ENCODE assay signal across 8 cellular contexts in genomic region chr11:118434123-118434552, GRCh38. TPM values are rescaled to one million over a fixed set of nuclear protein-coding genes. Genes with fewer than 3 reads are reported as not detected.
DNase-seq lines count a peak whose midpoint lies in the region; ATAC-seq, FAIRE-seq and TF ChIP-seq lines count a peak whose summit lies in the region.

No MANE protein-coding gene starts in this region.

- no peak for TF ChIP-seq EP300 in K562 (IDR thresholded peaks at IDR 0.05; ENCODE audit: low read length)

- no peaks in the 10 kb centered on the region for H3K9me1 ChIP-seq in K562 (ENCODE audit: control insufficient read depth, insufficient read depth, low read length)

- no peaks in the 10 kb centered on the region for H3K27me3 Mint-ChIP-seq in CD4-positive, alpha-beta T cell

- peak overlapping the region; percentile 61 to 92; a peak in 3 of 4 replicates for H3K9ac ChIP-seq in K562 (ENCODE audit: insufficient read depth in 1 of 2, low read depth in 2 of 2, low read length in 2 of 2)

- H3K9me3 Mint-ChIP-seq in CD4-positive, alpha-beta T cell, result no peaks in the 10 kb centered on the region

- POLR2A ChIA-PET in CD4-positive, alpha-beta T cell (lab: Charles Lee), result interaction anchor here (1.4 to 3.1 kb wide), 2 partner anchors 18 to 35 kb away, joined by 6 to 75 read pairs; no protein-coding TSS in a partner anchor
- POLR2A ChIA-PET in K562 (lab: Yijun Ruan, JAX), result interaction anchor here (0.5 to 1.4 kb wide), 2 partner anchors 19 to 81 kb away, joined by 3 read pairs; no protein-coding TSS in a partner anchor

- 31% methylated on average over 8 of the region's 9 CpGs for WGBS in K562 (ENCODE audit: insufficient coverage, low coverage, missing lambda C conversion rate)

- H3K4me3 ChIP-seq in Jurkat, Clone E6-1 (ENCODE audit: low read length), result peak overlapping the region; percentile 86
- peak overlapping the region; percentile 91; the same call in 1 of the 2 replicates for H3K4me3 ChIP-seq in K562
- peak overlapping the region; percentile 79 for H3K4me3 ChIP-seq in mononuclear cell (ENCODE audit: low read length)

- CTCF ChIA-PET in CD4-positive, alpha-beta T cell (lab: Charles Lee), result interaction anchor here (0.7 to 1.6 kb wide), 6 partner anchors 12 to 56 kb away, joined by 3 to 7 read pairs (median 4); no protein-coding TSS in a partner anchor
- CTCF ChIA-PET in K562 (lab: Yijun Ruan, JAX; ENCODE audit: low intra/inter-chr PET ratio), result no interaction called here

- peak overlapping the region; percentile 99 for H3K4me3 Mint-ChIP-seq in CD4-positive, alpha-beta T cell

- DNase-seq in CD4-positive, alpha-beta T cell, result peak in 1 of 10 experiments; percentile 33
- DNase-seq in Jurkat, Clone E6-1 (ENCODE audit: low read depth, low spot score), result peak; percentile 92
- DNase-seq in K562 (ENCODE audit: extremely low read depth in 1 of 4, low spot score in 3 of 4) (no peak), 8988T (no peak)
- no peak for DNase-seq in stimulated activated CD4-positive, alpha-beta T cell treated with anti-CD3 and anti-CD28 coated beads, Interleukin-4, amount 100 ng/mL, for 1 hour

- peak overlapping the region; percentile 98 for H3K27ac Mint-ChIP-seq in CD4-positive, alpha-beta T cell

- no peaks in the 10 kb centered on the region for H3K9me3 ChIP-seq in CD4-positive, alpha-beta T cell (ENCODE audit: control insufficient read depth, low read length)
- H3K9me3 ChIP-seq in K562 (replicated peaks; ENCODE audit: control insufficient read depth, insufficient read depth, low read depth, low read length) (no peaks in the 10 kb centered on the region), mononuclear cell (ENCODE audit: low read depth, low read length) (no peaks in the 10 kb centered on the region)

- in situ Hi-C loops in K562 (cut with MboI), result no loop called here

- no peak for TF ChIP-seq RAD21 in K562 (CRISPR knock-in tag; conservative IDR thresholded peaks at IDR 0.05 in 1 of 2, IDR thresholded peaks at IDR 0.05 in 1 of 2)

- peak overlapping the region; percentile 96 for H3K4me2 ChIP-seq in K562 (ENCODE audit: insufficient read depth, low read length)

- intact Hi-C loops in CD4-positive, alpha-beta T cell (cut with DNase I, micrococcal nuclease), result no loop called here
- intact Hi-C loops in K562 (cut with micrococcal nuclease), result no loop called here

- H3K36me3 Mint-ChIP-seq in CD4-positive, alpha-beta T cell (ENCODE audit: low read depth), result peaks cover 36% of the 10 kb centered on the region

- FAIRE-seq in K562 (lab: Jason Lieb, UNC), result no peak

- no peak for TF ChIP-seq CTCF in CD4-positive, alpha-beta T cell (IDR thresholded peaks at IDR 0.05)
- no peak for TF ChIP-seq CTCF in K562 (IDR thresholded peaks at IDR 0.05 in 2 of 3, conservative IDR thresholded peaks at IDR 0.05 in 1 of 3; ENCODE audit: insufficient read depth in 2 of 3, low read depth in 1 of 3, low read length in 3 of 3)

- H4K20me1 ChIP-seq in K562 (replicated peaks; ENCODE audit: control insufficient read depth, insufficient read depth, low read length), result peaks cover 17% of the 10 kb centered on the region

- no peaks in the 10 kb centered on the region for H3K27me3 ChIP-seq in CD4-positive, alpha-beta T cell (ENCODE audit: control insufficient read depth, insufficient read depth, low read length)
- no peaks in the 10 kb centered on the region for H3K27me3 ChIP-seq in K562 (ENCODE audit: control insufficient read depth in 2 of 2, insufficient read depth in 2 of 2, low read length in 2 of 2)
- H3K27me3 ChIP-seq in mononuclear cell (ENCODE audit: insufficient read depth, low read length), result no peaks in the 10 kb centered on the region

- peaks cover 31% of the 10 kb centered on the region for H3K4me1 Mint-ChIP-seq in CD4-positive, alpha-beta T cell (ENCODE audit: low read depth)

- TF ChIP-seq POLR2A in K562 (conservative IDR thresholded peaks at IDR 0.05), result no peak

- peaks cover 15 to 29% of the 10 kb centered on the region in 2 experiments for H3K4me1 ChIP-seq in K562 (replicated peaks in 1 of 2; ENCODE audit: control insufficient read depth in 2 of 2, insufficient read depth in 2 of 2, low read length in 2 of 2)
- peaks cover 34% of the 10 kb centered on the region for H3K4me1 ChIP-seq in mononuclear cell (ENCODE audit: insufficient read depth, low read length)

- no TSS peak for BruUV-seq in K562 (replicated peaks; lab: Mats Ljungman, UMichigan)

- ATAC-seq in CD4-positive, alpha-beta T cell (ENCODE audit: poor library complexity), result no peak
- ATAC-seq in K562, result no peak
- ATAC-seq in GM19397 (IDR thresholded peaks at IDR 0.05; ENCODE audit: unreplicated experiment), result no peak
- no peak for ATAC-seq in GM18511 (IDR thresholded peaks at IDR 0.05; ENCODE audit: unreplicated experiment)

- peaks cover 4% of the 10 kb centered on the region; the same call in 1 of the 3 replicates for H3K36me3 ChIP-seq in K562 (ENCODE audit: control insufficient read depth, insufficient read depth, low read length)

- no peak overlapping the region for H3K27ac ChIP-seq in CD4-positive, alpha-beta T cell (ENCODE audit: low read depth, low read length)
- no peak overlapping the region; the same call in 2 of the 3 replicates for H3K27ac ChIP-seq in K562 (ENCODE audit: extremely low read depth, low read depth, low read length)

- H3K79me2 ChIP-seq in K562 (ENCODE audit: control insufficient read depth, insufficient read depth, low read length), result peaks cover 30% of the 10 kb centered on the region

- H2AFZ ChIP-seq in K562 (ENCODE audit: low read depth, low read length), result peak overlapping the region; percentile 90

TF ChIP-seq in K562, 482 proteins besides CTCF, POLR2A, EP300 and RAD21 (continues in another document):
- no peak for TF ChIP-seq ETV6 (IDR thresholded peaks at IDR 0.05; ENCODE audit: borderline replicate concordance in 1 of 2, low read depth in 2 of 2, low read length in 1 of 2)
- TF ChIP-seq ETV6 (CRISPR knock-in tag; IDR thresholded peaks at IDR 0.05; ENCODE audit: borderline replicate concordance), result no peak
- 0 out of 2 replicates have a peak, but pooled peaks have one; percentile 8 for TF ChIP-seq ZNF431 (CRISPR knock-in tag; IDR thresholded peaks at IDR 0.05)
- TF ChIP-seq ZFP91 (CRISPR knock-in tag; IDR thresholded peaks at IDR 0.05), result no peak
- TF ChIP-seq RBBP5 (IDR thresholded peaks at IDR 0.05; ENCODE audit: borderline replicate concordance, insufficient read depth, low read length, poor library complexity, severe bottlenecking), result no peak

RNA-seq across cellular contexts. Expression of gene KMT2A, which starts 2.2 kb away (rescaled TPM):
- 100 to 1,000 TPM; 135 to 140 TPM for total RNA-seq in CD4-positive, alpha-beta T cell
- polyA plus RNA-seq in Jurkat, Clone E6-1 (2012; ENCODE audit: insufficient read depth, insufficient read length), result 27.5 TPM
- total RNA-seq in K562 (2011; cell fraction: chromatin; rRNA removed; ENCODE audit: low replicate concordance), result 227 and 437 TPM in 2 replicates
- 184 and 220 TPM in 2 replicates for total RNA-seq in K562 (2011; cell fraction: nucleolus; rRNA removed)
- 320 and 503 TPM in 2 replicates for total RNA-seq in K562 (2011; cell fraction: nucleoplasm; rRNA removed)
- total RNA-seq in K562 (2014; rRNA removed) (27.0 and 34.8 TPM in 2 replicates), K562 (2014; rRNA removed; fragmentation: Illumina TruSeq; extraction: Trizol) (37.0 and 44.1 TPM in 2 replicates), K562 (2015; rRNA removed; fragmentation: Illumina TruSeq; extraction: Trizol) (32.9 and 33.7 TPM in 2 replicates), K562 (2021) (58.9 and 59.9 TPM in 2 replicates), mononuclear cell (126 TPM)
- polyA plus RNA-seq in K562 (2011; rRNA removed) (28.3 and 30.4 TPM in 2 replicates), K562 (2014; fragmentation: Illumina TruSeq; extraction: Trizol) (41.6 and 48.9 TPM in 2 replicates), K562 (2014; fragmentation: Nextera tagmentation; extraction: Ambion mirVana) (10 to 100 TPM in 1 of 2 experiments, 1 to 10 TPM in 1; 9.6 to 10.8 TPM), K562 (2014; rRNA removed) (32.6 and 36.9 TPM in 2 replicates)
- 24.5 and 37.4 TPM in 2 replicates for polyA plus RNA-seq in K562 (2011; cell fraction: cytosol; rRNA removed)
- 159 and 233 TPM in 2 replicates for polyA plus RNA-seq in K562 (2011; cell fraction: nucleus; rRNA removed)
- 26.7 and 27.2 TPM in 2 replicates for polyA plus RNA-seq in K562 (2012)
- 95.7 and 118 TPM in 2 replicates for polyA minus RNA-seq in K562 (2011; rRNA and poly(A)+ RNA removed)
- polyA minus RNA-seq in K562 (2011; cell fraction: cytosol; rRNA and poly(A)+ RNA removed), result 53.8 and 61.4 TPM in 2 replicates
- 141 and 184 TPM in 2 replicates for polyA minus RNA-seq in K562 (2011; cell fraction: nucleus; rRNA and poly(A)+ RNA removed)

RNA-seq across cellular contexts. Expression of gene ATP5MG, which starts 32.7 kb away (rescaled TPM):
- 100 to 1,000 TPM; 147 to 153 TPM for total RNA-seq in CD4-positive, alpha-beta T cell
- 923 TPM for polyA plus RNA-seq in Jurkat, Clone E6-1 (2012; ENCODE audit: insufficient read depth, insufficient read length)
- total RNA-seq in K562 (2011; cell fraction: chromatin; rRNA removed; ENCODE audit: low replicate concordance), result 30.9 and 63.7 TPM in 2 replicates
- 49.0 and 59.9 TPM in 2 replicates for total RNA-seq in K562 (2011; cell fraction: nucleolus; rRNA removed)
- 82.3 and 111 TPM in 2 replicates for total RNA-seq in K562 (2011; cell fraction: nucleoplasm; rRNA removed)
- total RNA-seq in K562 (2014; rRNA removed) (294 and 333 TPM in 2 replicates), K562 (2014; rRNA removed; fragmentation: Illumina TruSeq; extraction: Trizol) (422 and 434 TPM in 2 replicates), K562 (2015; rRNA removed; fragmentation: Illumina TruSeq; extraction: Trizol) (366 and 426 TPM in 2 replicates), K562 (2021) (390 and 391 TPM in 2 replicates), mononuclear cell (50.8 TPM)
- polyA plus RNA-seq in K562 (2011; rRNA removed) (609 and 759 TPM in 2 replicates), K562 (2014; fragmentation: Illumina TruSeq; extraction: Trizol) (301 and 302 TPM in 2 replicates), K562 (2014; fragmentation: Nextera tagmentation; extraction: Ambion mirVana) (1,000 to 10,000 TPM; 1,842 to 2,138 TPM), K562 (2014; rRNA removed) (512 and 785 TPM in 2 replicates)
- polyA plus RNA-seq in K562 (2011; cell fraction: cytosol; rRNA removed), result 443 and 675 TPM in 2 replicates
- polyA plus RNA-seq in K562 (2011; cell fraction: nucleus; rRNA removed), result 116 and 214 TPM in 2 replicates
- 594 and 680 TPM in 2 replicates for polyA plus RNA-seq in K562 (2012)
- 129 and 140 TPM in 2 replicates for polyA minus RNA-seq in K562 (2011; rRNA and poly(A)+ RNA removed)
- polyA minus RNA-seq in K562 (2011; cell fraction: cytosol; rRNA and poly(A)+ RNA removed), result 91.3 and 103 TPM in 2 replicates
- polyA minus RNA-seq in K562 (2011; cell fraction: nucleus; rRNA and poly(A)+ RNA removed), result 15.8 and 29.8 TPM in 2 replicates
